In the genomic region with DNA sequence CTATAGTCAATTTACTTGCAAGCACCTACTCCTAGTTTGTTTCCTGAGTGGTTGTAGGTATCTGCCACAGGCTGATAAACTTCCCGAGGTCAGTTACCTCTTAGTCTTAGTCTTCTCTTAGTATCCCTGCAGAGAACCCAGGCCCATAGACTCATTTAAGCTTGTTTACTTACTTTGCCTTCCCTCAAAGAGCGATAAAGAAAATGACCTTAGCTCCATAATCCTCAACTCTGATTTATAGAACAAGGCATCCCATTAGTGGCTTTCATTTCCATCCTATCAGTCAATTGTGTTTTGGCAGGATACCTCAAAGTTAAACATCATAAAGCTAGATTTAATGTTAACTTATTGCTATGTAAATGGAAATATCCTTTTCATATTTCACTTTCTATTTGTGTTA, we compare ENCODE assay signal across 1 cellular context.
TF ChIP-seq lines count a peak whose summit lies in the region.

No MANE protein-coding gene starts in this region.

TF ChIP-seq in K562, 482 proteins besides CTCF, POLR2A, EP300 and RAD21:
- TF ChIP-seq, protein P1, sequence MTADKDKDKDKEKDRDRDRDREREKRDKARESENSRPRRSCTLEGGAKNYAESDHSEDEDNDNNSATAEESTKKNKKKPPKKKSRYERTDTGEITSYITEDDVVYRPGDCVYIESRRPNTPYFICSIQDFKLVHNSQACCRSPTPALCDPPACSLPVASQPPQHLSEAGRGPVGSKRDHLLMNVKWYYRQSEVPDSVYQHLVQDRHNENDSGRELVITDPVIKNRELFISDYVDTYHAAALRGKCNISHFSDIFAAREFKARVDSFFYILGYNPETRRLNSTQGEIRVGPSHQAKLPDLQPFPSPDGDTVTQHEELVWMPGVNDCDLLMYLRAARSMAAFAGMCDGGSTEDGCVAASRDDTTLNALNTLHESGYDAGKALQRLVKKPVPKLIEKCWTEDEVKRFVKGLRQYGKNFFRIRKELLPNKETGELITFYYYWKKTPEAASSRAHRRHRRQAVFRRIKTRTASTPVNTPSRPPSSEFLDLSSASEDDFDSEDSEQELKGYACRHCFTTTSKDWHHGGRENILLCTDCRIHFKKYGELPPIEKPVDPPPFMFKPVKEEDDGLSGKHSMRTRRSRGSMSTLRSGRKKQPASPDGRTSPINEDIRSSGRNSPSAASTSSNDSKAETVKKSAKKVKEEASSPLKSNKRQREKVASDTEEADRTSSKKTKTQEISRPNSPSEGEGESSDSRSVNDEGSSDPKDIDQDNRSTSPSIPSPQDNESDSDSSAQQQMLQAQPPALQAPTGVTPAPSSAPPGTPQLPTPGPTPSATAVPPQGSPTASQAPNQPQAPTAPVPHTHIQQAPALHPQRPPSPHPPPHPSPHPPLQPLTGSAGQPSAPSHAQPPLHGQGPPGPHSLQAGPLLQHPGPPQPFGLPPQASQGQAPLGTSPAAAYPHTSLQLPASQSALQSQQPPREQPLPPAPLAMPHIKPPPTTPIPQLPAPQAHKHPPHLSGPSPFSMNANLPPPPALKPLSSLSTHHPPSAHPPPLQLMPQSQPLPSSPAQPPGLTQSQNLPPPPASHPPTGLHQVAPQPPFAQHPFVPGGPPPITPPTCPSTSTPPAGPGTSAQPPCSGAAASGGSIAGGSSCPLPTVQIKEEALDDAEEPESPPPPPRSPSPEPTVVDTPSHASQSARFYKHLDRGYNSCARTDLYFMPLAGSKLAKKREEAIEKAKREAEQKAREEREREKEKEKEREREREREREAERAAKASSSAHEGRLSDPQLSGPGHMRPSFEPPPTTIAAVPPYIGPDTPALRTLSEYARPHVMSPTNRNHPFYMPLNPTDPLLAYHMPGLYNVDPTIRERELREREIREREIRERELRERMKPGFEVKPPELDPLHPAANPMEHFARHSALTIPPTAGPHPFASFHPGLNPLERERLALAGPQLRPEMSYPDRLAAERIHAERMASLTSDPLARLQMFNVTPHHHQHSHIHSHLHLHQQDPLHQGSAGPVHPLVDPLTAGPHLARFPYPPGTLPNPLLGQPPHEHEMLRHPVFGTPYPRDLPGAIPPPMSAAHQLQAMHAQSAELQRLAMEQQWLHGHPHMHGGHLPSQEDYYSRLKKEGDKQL (CRISPR knock-in tag; IDR thresholded peaks at IDR 0.05; ENCODE audit: borderline replicate concordance), result no peak
- TF ChIP-seq NCOR1 (IDR thresholded peaks at IDR 0.05) (peak; percentile 11; the same call in 1 of the 2 replicates), ZNF318 (IDR thresholded peaks at IDR 0.05; ENCODE audit: borderline replicate concordance in 1 of 2, low read depth in 1 of 2) (no peak), CBFA2T3 (IDR thresholded peaks at IDR 0.05) (peak; percentile 45; the same call in 1 of the 2 replicates), ZNF780A (CRISPR knock-in tag; IDR thresholded peaks at IDR 0.05) (no peak), KDM1A (IDR thresholded peaks at IDR 0.05) (peak; percentile 56 to 75)
